Comparison of ENCODE assay signal across 11 cellular contexts in genomic region chr20:48773837-48774418, GRCh38. TPM values are rescaled to one million over a fixed set of nuclear protein-coding genes. Genes with fewer than 3 reads are reported as not detected.
DNase-seq lines count a peak whose midpoint lies in the region; ATAC-seq and TF ChIP-seq lines count a peak whose summit lies in the region.
"Had no signal": no experiment of that assay in that cellular context is flagged by ENCODE, and none has a peak within 500 bp of the region (broad histone marks: within the 10 kb centered on the region; RNA-seq: fewer than 3 reads in every experiment).

No MANE protein-coding gene starts in this region.

- H3K4me3 Mint-ChIP-seq in activated T-helper 2 cell treated with anti-CD3 and anti-CD28 coated beads, Interferon-gamma antibody, Interleukin-2, Interleukin-4, amounts not matched to agents 10 μg/mL and 5 μg/mL and 100 μg/mL, durations not matched to agents 14 hours and 24 hours and 36 hours (ENCODE audit: low read depth) = no peak overlapping the region

- no peaks in the 10 kb centered on the region for H3K36me3 ChIP-seq in liver (ENCODE audit: control insufficient read depth in 4 of 4, insufficient read depth in 3 of 4, low read depth in 1 of 4, low read length in 3 of 4)
- H3K36me3 ChIP-seq: left ventricle myocardium inferior had no signal

- no peaks in the 10 kb centered on the region for H3K9me3 ChIP-seq in liver (ENCODE audit: control insufficient read depth in 4 of 4, low read length in 3 of 4)

- DNase-seq in A172 (ENCODE audit: low spot score) (peak; percentile 30), GM13976 (ENCODE audit: low spot score) (peak; percentile 56), mucosa of gallbladder (ENCODE audit: low spot score) (no peak), NCI-H1105 (lab: John Stamatoyannopoulos, UW) (no peak)
- no peak for DNase-seq in activated T-helper 2 cell treated with anti-CD3 and anti-CD28 coated beads, Interferon-gamma antibody, Interleukin-2, Interleukin-4, amounts not matched to agents 10 μg/mL and 5 μg/mL and 100 μg/mL, durations not matched to agents 14 hours and 24 hours and 36 hours (ENCODE audit: low spot score)
- DNase-seq: HCEC 1CT, left ventricle myocardium inferior, NCI-H446 treated with DMSO at 0.1 percent for 48 hours had no signal

- no peak for TF ChIP-seq CTCF in GM13976 (IDR thresholded peaks at IDR 0.05; ENCODE audit: borderline replicate concordance, control extremely low read depth, extremely low read depth, insufficient read depth, missing control alignments)
- TF ChIP-seq CTCF in liver (IDR thresholded peaks at IDR 0.05; ENCODE audit: low read depth, low read length, missing input control) = no peak

- ATAC-seq in HG03439 (IDR thresholded peaks at IDR 0.05; ENCODE audit: unreplicated experiment) (no peak), SK-N-SH treated with all-trans-retinoic acid at 6 μM for 48 hours (no peak)

- WGBS in liver = 72% methylated on average over 14 of the region's 14 CpGs

- intact Hi-C loops in activated T-helper 2 cell treated with anti-CD3 and anti-CD28 coated beads, Interferon-gamma antibody, Interleukin-2, Interleukin-4, amounts not matched to agents 10 μg/mL and 5 μg/mL and 100 μg/mL, durations not matched to agents 14 hours and 24 hours and 36 hours (cut with micrococcal nuclease) = no loop called here

- TF ChIP-seq RAD21 in liver (IDR thresholded peaks at IDR 0.05) = no peak

- H3K4me3 ChIP-seq in liver (ENCODE audit: low read depth in 1 of 3, low read length in 3 of 3) = no peak overlapping the region
- H3K4me3 ChIP-seq: left ventricle myocardium inferior had no signal

- no peaks in the 10 kb centered on the region for H3K27me3 ChIP-seq in liver (ENCODE audit: control insufficient read depth in 4 of 4, insufficient read depth in 4 of 4, low read length in 3 of 4)

- H3K4me1 Mint-ChIP-seq in activated T-helper 2 cell treated with anti-CD3 and anti-CD28 coated beads, Interferon-gamma antibody, Interleukin-2, Interleukin-4, amounts not matched to agents 10 μg/mL and 5 μg/mL and 100 μg/mL, durations not matched to agents 14 hours and 24 hours and 36 hours (ENCODE audit: low read depth) = peaks cover 40% of the 10 kb centered on the region

- H3K27ac ChIP-seq in liver (ENCODE audit: low read depth in 1 of 2, low read length in 2 of 2) = peak overlapping the region; percentile 9 to 64
- H3K27ac ChIP-seq: left ventricle myocardium inferior had no signal

- H3K4me1 ChIP-seq in liver (ENCODE audit: control insufficient read depth in 4 of 4, insufficient read depth in 4 of 4, low read length in 3 of 4) = peaks cover 0 to 8% (median 0%) of the 10 kb centered on the region in 4 donors

- in situ Hi-C loops in GM13976 (cut with MboI; ENCODE audit: low sequenced_read_pairs, unreplicated experiment) = no loop called here

- H3K9me3 Mint-ChIP-seq in activated T-helper 2 cell treated with anti-CD3 and anti-CD28 coated beads, Interferon-gamma antibody, Interleukin-2, Interleukin-4, amounts not matched to agents 10 μg/mL and 5 μg/mL and 100 μg/mL, durations not matched to agents 14 hours and 24 hours and 36 hours = peaks cover 11% of the 10 kb centered on the region

- no peak overlapping the region for H3K9ac ChIP-seq in liver (ENCODE audit: low read depth in 1 of 2, low read length in 2 of 2)

- H3K27ac Mint-ChIP-seq in activated T-helper 2 cell treated with anti-CD3 and anti-CD28 coated beads, Interferon-gamma antibody, Interleukin-2, Interleukin-4, amounts not matched to agents 10 μg/mL and 5 μg/mL and 100 μg/mL, durations not matched to agents 14 hours and 24 hours and 36 hours = peak overlapping the region; percentile 13

- H3K36me3 Mint-ChIP-seq in activated T-helper 2 cell treated with anti-CD3 and anti-CD28 coated beads, Interferon-gamma antibody, Interleukin-2, Interleukin-4, amounts not matched to agents 10 μg/mL and 5 μg/mL and 100 μg/mL, durations not matched to agents 14 hours and 24 hours and 36 hours (ENCODE audit: low read depth) = peaks cover 42% of the 10 kb centered on the region

- H3K27me3 Mint-ChIP-seq in activated T-helper 2 cell treated with anti-CD3 and anti-CD28 coated beads, Interferon-gamma antibody, Interleukin-2, Interleukin-4, amounts not matched to agents 10 μg/mL and 5 μg/mL and 100 μg/mL, durations not matched to agents 14 hours and 24 hours and 36 hours (ENCODE audit: low read depth) = peaks cover 2% of the 10 kb centered on the region

TF ChIP-seq in liver, 16 proteins besides CTCF, POLR2A, EP300 and RAD21:
- TF ChIP-seq HNF4G (IDR thresholded peaks at IDR 0.05) (no peak), MAX (IDR thresholded peaks at IDR 0.05) (no peak), YY1 (IDR thresholded peaks at IDR 0.05) (no peak), TAF1 (conservative IDR thresholded peaks at IDR 0.05) (no peak), SP1 (IDR thresholded peaks at IDR 0.05) (no peak)

TF ChIP-seq in SK-N-SH treated with all-trans-retinoic acid at 6 μM for 48 hours, 23 proteins besides CTCF, POLR2A, EP300 and RAD21:
- TF ChIP-seq ZFP3 (CRISPR knock-in tag; IDR thresholded peaks at IDR 0.05) (no peak), OSR1 (CRISPR knock-in tag; IDR thresholded peaks at IDR 0.05) (no peak), ZNF8 (CRISPR knock-in tag; IDR thresholded peaks at IDR 0.05) (no peak), ZNF565 (CRISPR knock-in tag; conservative IDR thresholded peaks at IDR 0.05; ENCODE audit: low read depth) (no peak), ZNF70 (CRISPR knock-in tag; IDR thresholded peaks at IDR 0.05) (no peak), ARNTL (CRISPR knock-in tag; IDR thresholded peaks at IDR 0.05; ENCODE audit: borderline replicate concordance, low read depth) (no peak), ZFP30 (CRISPR knock-in tag; IDR thresholded peaks at IDR 0.05) (no peak), PPARA (CRISPR knock-in tag; IDR thresholded peaks at IDR 0.05; ENCODE audit: borderline replicate concordance) (no peak), CSDC2 (CRISPR knock-in tag; IDR thresholded peaks at IDR 0.05) (no peak), CSRNP3 (CRISPR knock-in tag; IDR thresholded peaks at IDR 0.05) (no peak)

RNA-seq across cellular contexts. Expression of gene PREX1, which starts 53.9 kb away (rescaled TPM):
- total RNA-seq in A172 (2014; rRNA removed; shearing (Covaris generic)) = 8.1 and 12.2 TPM in 2 replicates
- total RNA-seq in activated T-helper 2 cell treated with anti-CD3 and anti-CD28 coated beads, Interferon-gamma antibody, Interleukin-2, Interleukin-4, amounts not matched to agents 10 μg/mL and 5 μg/mL and 100 μg/mL, durations not matched to agents 14 hours and 24 hours and 36 hours = 80.3 and 83.9 TPM in 2 replicates
- total RNA-seq in liver (10 to 100 TPM; 16.4 to 18.0 TPM), mucosa of gallbladder (29.8 TPM)
- polyA plus RNA-seq in liver = 1 to 10 TPM; 2.2 to 5.2 TPM

Comparison
In these comparisons a context has a peak if more than half of its experiments do, and no peak if none do; other contexts are left out.
1. DNase-seq: peak in A172 (single experiment) and GM13976 (single experiment); none in activated T-helper 2 cell treated with anti-CD3 and anti-CD28 coated beads, Interferon-gamma antibody, Interleukin-2, Interleukin-4, amounts not matched to agents 10 μg/mL and 5 μg/mL and 100 μg/mL, durations not matched to agents 14 hours and 24 hours and 36 hours (single experiment), mucosa of gallbladder (single experiment) and NCI-H1105 (single experiment).